14 cellular contexts compared by ENCODE assay signal in the genomic region with DNA sequence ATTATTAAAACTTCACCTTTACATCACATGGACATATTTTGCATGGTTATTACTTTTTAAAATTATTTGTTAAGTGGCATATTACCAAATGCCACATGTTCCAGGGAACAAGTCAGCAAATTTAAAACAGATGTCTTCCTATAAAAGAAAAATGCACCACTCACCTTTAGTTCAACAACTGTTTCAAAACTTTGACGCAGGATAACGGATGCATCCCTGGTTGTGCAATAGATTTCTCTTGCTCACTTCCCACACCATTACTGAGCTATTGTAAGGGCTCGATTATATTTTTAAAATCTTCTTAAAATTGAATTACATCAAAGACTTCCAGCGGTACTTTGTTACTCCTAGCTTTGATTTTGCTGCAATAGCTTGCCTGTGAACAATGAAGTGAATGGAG.
DNase-seq lines count a peak whose midpoint lies in the region; TF ChIP-seq lines count a peak whose summit lies in the region.
"Had no signal": no experiment of that assay in that cellular context is flagged by ENCODE, and none has a peak within 500 bp of the region (broad histone marks: within the 10 kb centered on the region; RNA-seq: fewer than 3 reads in every experiment).

No MANE protein-coding gene starts in this region.

- no peak overlapping the region for H3K9ac ChIP-seq in GM23248
- no peak overlapping the region for H3K9ac ChIP-seq in adipocyte (ENCODE audit: low read length)

- H4K20me1 ChIP-seq in GM23248 (ENCODE audit: insufficient read depth), result no peaks in the 10 kb centered on the region

- no peaks in the 10 kb centered on the region for H3K27me3 ChIP-seq in GM23248 (replicated peaks; ENCODE audit: insufficient read depth)
- no peaks in the 10 kb centered on the region for H3K27me3 ChIP-seq in adipocyte (replicated peaks; ENCODE audit: control insufficient read depth, insufficient read depth, low read length)

- no peak overlapping the region for H3K27ac ChIP-seq in GM23248
- H3K27ac ChIP-seq: C4-2B had no signal

- no peak overlapping the region for H3K4me3 ChIP-seq in AG09309 (ENCODE audit: control insufficient read depth, low read depth, low read length)
- no peak overlapping the region for H3K4me3 ChIP-seq in GM23248
- no peak overlapping the region for H3K4me3 ChIP-seq in adipocyte (ENCODE audit: low read length)
- no peak overlapping the region for H3K4me3 ChIP-seq in fibroblast of villous mesenchyme (ENCODE audit: low read depth, low read length)

- no peaks in the 10 kb centered on the region for H3K9me2 ChIP-seq in GM23248 (ENCODE audit: insufficient read depth)

- no peaks in the 10 kb centered on the region for H3K9me3 ChIP-seq in GM23248 (ENCODE audit: low read depth)
- no peaks in the 10 kb centered on the region for H3K9me3 ChIP-seq in adipocyte (ENCODE audit: control insufficient read depth, low read length)
- H3K9me3 ChIP-seq: Caco-2 had no signal

- no peaks in the 10 kb centered on the region for H3K79me2 ChIP-seq in GM23248 (ENCODE audit: insufficient read depth)

- no peak overlapping the region for H2AFZ ChIP-seq in GM23248

- in situ Hi-C loops in GM23248 (cut with MboI), result no loop called here

- no peaks in the 10 kb centered on the region for H3F3A ChIP-seq in GM23248 (ENCODE audit: insufficient read depth)

- no peaks in the 10 kb centered on the region for H3K4me1 ChIP-seq in GM23248 (ENCODE audit: insufficient read depth)
- H3K4me1 ChIP-seq in adipocyte (ENCODE audit: control insufficient read depth, insufficient read depth, low read length), result no peaks in the 10 kb centered on the region
- H3K4me1 ChIP-seq: Caco-2 had no signal

- H3K36me3 ChIP-seq in GM23248 (ENCODE audit: low read depth) (no peaks in the 10 kb centered on the region), adipocyte (ENCODE audit: control insufficient read depth, insufficient read depth, low read length, severe bottlenecking) (no peaks in the 10 kb centered on the region)

- peak; percentile 4 for DNase-seq in AG09309 (ENCODE audit: low read depth)
- DNase-seq in GM23248, result peak; percentile 59
- DNase-seq in adipocyte (ENCODE audit: low read depth), result peak; percentile 12
- peak; percentile 76 for DNase-seq in fibroblast of villous mesenchyme (ENCODE audit: low read depth)
- no peak for DNase-seq in cerebellar cortex (ENCODE audit: low spot score)
- no peak for DNase-seq in HUDEP-2 (lab: John Stamatoyannopoulos, UW; ENCODE audit: unreplicated experiment in 76 of 76)
- DNase-seq in retina, result no peak
- DNase-seq in NCI-H526 treated with DMSO at 0.1 percent for 48 hours (lab: John Stamatoyannopoulos, UW), result no peak
- DNase-seq: AML-193; Caco-2; CD4-positive, alpha-beta T cell; H9; KBM-7 had no signal

- no peak overlapping the region for H3K4me2 ChIP-seq in GM23248 (ENCODE audit: unreplicated experiment)

- TF ChIP-seq CTCF in AG09309 (IDR thresholded peaks at IDR 0.05; ENCODE audit: control insufficient read depth, insufficient read depth, low read depth, low read length, missing control alignments), result no peak
- TF ChIP-seq CTCF in fibroblast of villous mesenchyme (IDR thresholded peaks at IDR 0.05; ENCODE audit: insufficient read depth, low read depth, low read length), result no peak

- WGBS in GM23248 (ENCODE audit: low coverage in 1 of 2, low lambda C conversion rate in 2 of 2, missing lambda C conversion rate in 2 of 2), 2 experiments, result 34 to 36% methylated on average over 4 of the region's 4 CpGs

Comparison
In these comparisons a context has a peak if more than half of its experiments do, and no peak if none do; other contexts are left out.
1. DNase-seq: peak in AG09309 (single experiment), GM23248 (single experiment), adipocyte (single experiment) and fibroblast of villous mesenchyme (single experiment); none in cerebellar cortex (single experiment), HUDEP-2 (0 of 76), retina (single experiment) and NCI-H526 treated with DMSO at 0.1 percent for 48 hours (single experiment).